8 cellular contexts compared by ENCODE assay signal in the genomic region with DNA sequence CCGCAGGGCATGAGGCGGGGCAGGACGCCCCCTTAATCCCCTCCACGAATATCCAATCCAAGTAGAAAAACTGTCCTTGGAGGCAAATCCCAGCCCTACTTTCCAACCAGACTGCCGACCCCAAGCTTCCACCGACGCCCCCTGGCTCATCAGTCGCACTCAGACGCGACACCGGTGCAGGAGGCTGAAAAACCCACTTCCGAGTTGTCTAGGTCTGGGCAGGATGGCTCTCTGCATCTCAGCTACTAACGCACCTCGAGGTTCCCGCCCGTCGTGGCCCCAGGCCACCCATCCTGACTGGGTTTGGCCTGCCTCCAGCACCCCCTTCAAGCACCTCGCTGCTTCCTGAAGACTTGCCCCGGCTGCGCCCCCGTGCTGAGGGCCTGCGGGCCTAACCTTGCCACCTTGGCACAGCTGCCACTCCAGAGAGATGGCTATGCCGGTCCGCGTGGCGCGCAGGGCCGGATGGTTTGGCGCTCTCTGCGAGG. TPM values are rescaled to one million over a fixed set of nuclear protein-coding genes. Genes with fewer than 3 reads are reported as not detected.
DNase-seq lines count a peak whose midpoint lies in the region; ATAC-seq and TF ChIP-seq lines count a peak whose summit lies in the region.

No MANE protein-coding gene starts in this region.

- peak overlapping the region; percentile 16 to 80 (median 68) for H3K4me3 ChIP-seq in dorsolateral prefrontal cortex
- H3K4me3 ChIP-seq in muscle layer of colon (ENCODE audit: low read depth in 1 of 2, low read length in 2 of 2), result peak overlapping the region; percentile 41 to 92
- H3K4me3 ChIP-seq in transverse colon, result peak overlapping the region in 3 of 4 donors; percentile 42 to 65 (median 49)

- CTCF ChIA-PET in activated CD4-positive, alpha-beta T cell treated with anti-CD3 and anti-CD28 coated beads for 36 hours (lab: Charles Lee), result no interaction called here

- H3K27ac ChIP-seq in dorsolateral prefrontal cortex (peak overlapping the region in 50 of 59 donors; percentile 5 to 87 (median 71)), muscle layer of colon (ENCODE audit: low read depth, low read length) (peak overlapping the region; percentile 99), transverse colon (peak overlapping the region; percentile 76 to 96 (median 89))

- no peak for TF ChIP-seq POLR2A in transverse colon (IDR thresholded peaks at IDR 0.05)

- in situ Hi-C loops in transverse colon (cut with MboI; ENCODE audit: low pct_ligation_motif_present in 1 of 4, low pct_unique_long_range_greater_than_20kb in 1 of 4, low sequenced_read_pairs in 3 of 4), result no loop called here

- H3K27me3 ChIP-seq in dorsolateral prefrontal cortex (peaks cover 0 to 23% (median 0%) of the 10 kb centered on the region in 45 donors), muscle layer of colon (ENCODE audit: control insufficient read depth in 1 of 2, insufficient read depth in 2 of 2, low read length in 2 of 2) (peaks cover 0 to 6% of the 10 kb centered on the region in 2 donors), transverse colon (peaks cover 66% of the 10 kb centered on the region)

- peak overlapping the region; percentile 3 for H3K9ac ChIP-seq in muscle layer of colon (ENCODE audit: low read length)

- DNase-seq in activated CD4-positive, alpha-beta T cell treated with anti-CD3 and anti-CD28 coated beads for 36 hours, result no peak
- DNase-seq in activated CD4-positive, alpha-beta T cell treated with anti-CD3 and anti-CD28 coated beads for 48 hours, result no peak
- no peak for DNase-seq in dorsolateral prefrontal cortex
- no peak for DNase-seq in transverse colon
- no peak for DNase-seq in NCI-H510A (lab: John Stamatoyannopoulos, UW)
- DNase-seq in NK-92 (lab: John Stamatoyannopoulos, UW; ENCODE audit: unreplicated experiment), result no peak

- peak overlapping the region; percentile 43 for H3K4me3 Mint-ChIP-seq in activated CD4-positive, alpha-beta T cell treated with anti-CD3 and anti-CD28 coated beads for 36 hours

- H3K9me3 Mint-ChIP-seq in activated CD4-positive, alpha-beta T cell treated with anti-CD3 and anti-CD28 coated beads for 36 hours (ENCODE audit: low read depth), result no peaks in the 10 kb centered on the region

- intact Hi-C loops in activated CD4-positive, alpha-beta T cell treated with anti-CD3 and anti-CD28 coated beads for 36 hours (cut with DNase I, micrococcal nuclease), result no loop called here
- intact Hi-C loops in dorsolateral prefrontal cortex (cut with DNase I), result no loop called here
- intact Hi-C loops in transverse colon (cut with DNase I; ENCODE audit: low total_unique reads), result no loop called here

- H3K27me3 Mint-ChIP-seq in activated CD4-positive, alpha-beta T cell treated with anti-CD3 and anti-CD28 coated beads for 36 hours, result peaks cover 47% of the 10 kb centered on the region

- H3K4me1 Mint-ChIP-seq in activated CD4-positive, alpha-beta T cell treated with anti-CD3 and anti-CD28 coated beads for 36 hours, result peaks cover 10% of the 10 kb centered on the region

- no peak overlapping the region for H3K27ac Mint-ChIP-seq in activated CD4-positive, alpha-beta T cell treated with anti-CD3 and anti-CD28 coated beads for 36 hours

- ATAC-seq in activated CD4-positive, alpha-beta T cell treated with anti-CD3 and anti-CD28 coated beads for 36 hours, result no peak
- no peak for ATAC-seq in HG02885 (IDR thresholded peaks at IDR 0.05; ENCODE audit: poor library complexity, unreplicated experiment)

- POLR2A ChIA-PET in activated CD4-positive, alpha-beta T cell treated with anti-CD3 and anti-CD28 coated beads for 36 hours (lab: Charles Lee), result no interaction called here

- peaks cover 54% of the 10 kb centered on the region for H3K4me1 ChIP-seq in muscle layer of colon (ENCODE audit: insufficient read depth, low read length)
- H3K4me1 ChIP-seq in transverse colon, result peaks cover 0 to 27% (median under 1%) of the 10 kb centered on the region in 4 donors

- no peak for TF ChIP-seq EP300 in transverse colon (IDR thresholded peaks at IDR 0.05; ENCODE audit: low read depth)

- H3K9me3 ChIP-seq in muscle layer of colon (ENCODE audit: low read length), result no peaks in the 10 kb centered on the region
- H3K9me3 ChIP-seq in transverse colon, result no peaks in the 10 kb centered on the region

- TF ChIP-seq CTCF in dorsolateral prefrontal cortex (IDR thresholded peaks at IDR 0.05 in 54 of 56, conservative IDR thresholded peaks at IDR 0.05 in 2 of 56; ENCODE audit: low read depth in 1 of 56, partially characterized antibody in 56 of 56) (no peak), transverse colon (IDR thresholded peaks at IDR 0.05) (no peak)

- 41% methylated on average over 30 of the region's 30 CpGs; no CpG with 5 or more reads in 1 of the 2 donors for WGBS in transverse colon (ENCODE audit: low coverage in 1 of 2), 2 donors

- no peaks in the 10 kb centered on the region for H3K36me3 Mint-ChIP-seq in activated CD4-positive, alpha-beta T cell treated with anti-CD3 and anti-CD28 coated beads for 36 hours (ENCODE audit: low read depth)

- no peaks in the 10 kb centered on the region for H3K36me3 ChIP-seq in muscle layer of colon (ENCODE audit: insufficient read depth, low read length)
- no peaks in the 10 kb centered on the region for H3K36me3 ChIP-seq in transverse colon

RNA-seq across cellular contexts. Expression of a gene that starts 15.5 kb away (rescaled TPM):
- total RNA-seq in activated CD4-positive, alpha-beta T cell treated with anti-CD3 and anti-CD28 coated beads for 36 hours, result under 1 TPM; 0.11 to 0.14 TPM
- 100 to 1,000 TPM in 17 of 120 experiments, 10 to 100 TPM in 103; 48.2 to 210 (median 77.1) TPM for total RNA-seq in dorsolateral prefrontal cortex
- 10 to 100 TPM in 2 of 4 donors, 1 to 10 TPM in 2; 8.6 to 53.3 (median 20.6) TPM for total RNA-seq in transverse colon

Comparison
In these comparisons a context has a peak if more than half of its experiments do, and no peak if none do; other contexts are left out.
1. RNA of a gene that starts 15.5 kb away (total RNA-seq): 48.2 to 210 TPM in dorsolateral prefrontal cortex and 8.6 to 53.3 TPM in transverse colon; 0.11 to 0.14 TPM in activated CD4-positive, alpha-beta T cell treated with anti-CD3 and anti-CD28 coated beads for 36 hours; every median in the first group is over 4 times any median in the second.
2. Peak in every context shown above with its lines, with median percentiles within 50 percentile points of each other: H3K27ac ChIP-seq and H3K4me3 ChIP-seq.